Comparison of ENCODE assay signal across 1 cellular context in genomic region chr6:29964904-29965872, GRCh38.
TF ChIP-seq lines count a peak whose summit lies in the region.

No MANE protein-coding gene starts in this region.

TF ChIP-seq in HepG2, 621 proteins besides CTCF, POLR2A, EP300 and RAD21 (continued from another document and continues in another):
- TF ChIP-seq BCLAF1 (IDR thresholded peaks at IDR 0.05) = no peak
- TF ChIP-seq ARNT2 (CRISPR knock-in tag; IDR thresholded peaks at IDR 0.05; ENCODE audit: low read depth) = peak; percentile 52; the same call in 1 of the 2 replicates
- TF ChIP-seq NFKB2 (CRISPR knock-in tag; IDR thresholded peaks at IDR 0.05; ENCODE audit: borderline replicate concordance) = no peak
- peak; percentile 92 for TF ChIP-seq AFF4 (CRISPR knock-in tag; IDR thresholded peaks at IDR 0.05)
- TF ChIP-seq CBX1 (IDR thresholded peaks at IDR 0.05; ENCODE audit: low read depth) = peak; percentile 39
- no peak for TF ChIP-seq GABPA (IDR thresholded peaks at IDR 0.05; ENCODE audit: low read depth, low read length)
- TF ChIP-seq GABPA (CRISPR knock-in tag; IDR thresholded peaks at IDR 0.05; ENCODE audit: low read depth) = peak; percentile 76
- no peak for TF ChIP-seq DMTF1 (CRISPR knock-in tag; IDR thresholded peaks at IDR 0.05)
- TF ChIP-seq ZNF451 (CRISPR knock-in tag; IDR thresholded peaks at IDR 0.05) = no peak
- no peak for TF ChIP-seq MBD4 (IDR thresholded peaks at IDR 0.05; ENCODE audit: borderline replicate concordance, low read length)
- no peak for TF ChIP-seq PREB (CRISPR knock-in tag; IDR thresholded peaks at IDR 0.05)
- TF ChIP-seq CERS6 (CRISPR knock-in tag; IDR thresholded peaks at IDR 0.05) = no peak
- TF ChIP-seq ZNF275 (CRISPR knock-in tag; IDR thresholded peaks at IDR 0.05; ENCODE audit: borderline replicate concordance) = no peak
- TF ChIP-seq LBX2 (CRISPR knock-in tag; IDR thresholded peaks at IDR 0.05; ENCODE audit: borderline replicate concordance) = no peak
- TF ChIP-seq MED1 (CRISPR knock-in tag; IDR thresholded peaks at IDR 0.05) = peak; percentile 92
- TF ChIP-seq ZNF629 (CRISPR knock-in tag; conservative IDR thresholded peaks at IDR 0.05) = no peak
- TF ChIP-seq ZNF782 (CRISPR knock-in tag; IDR thresholded peaks at IDR 0.05; ENCODE audit: borderline replicate concordance) = no peak
- no peak for TF ChIP-seq ZFAT (CRISPR knock-in tag; conservative IDR thresholded peaks at IDR 0.05)
- no peak for TF ChIP-seq HNRNPH1 (optimal IDR thresholded peaks at IDR 0.05; ENCODE audit: low read depth, low read length)
- TF ChIP-seq RNF219 (CRISPR knock-in tag; IDR thresholded peaks at IDR 0.05) = no peak
- no peak for TF ChIP-seq TCF7L2 (IDR thresholded peaks at IDR 0.05; ENCODE audit: low read depth, low read length)
- no peak for TF ChIP-seq ZBTB43 (CRISPR knock-in tag; conservative IDR thresholded peaks at IDR 0.05)
- TF ChIP-seq POLR2AphosphoS5 (IDR thresholded peaks at IDR 0.05; ENCODE audit: low read depth, low read length) = peak; percentile 92
- no peak for TF ChIP-seq ZNF251 (CRISPR knock-in tag; IDR thresholded peaks at IDR 0.05)
- TF ChIP-seq ATRX (CRISPR knock-in tag; IDR thresholded peaks at IDR 0.05; ENCODE audit: borderline replicate concordance) = no peak
- TF ChIP-seq IKZF5 (CRISPR knock-in tag; IDR thresholded peaks at IDR 0.05) = peak; percentile 92; the same call in 1 of the 2 replicates
- no peak for TF ChIP-seq ARNT (IDR thresholded peaks at IDR 0.05)
- TF ChIP-seq FLYWCH1 (CRISPR knock-in tag; IDR thresholded peaks at IDR 0.05) = no peak
- no peak for TF ChIP-seq CREB1 (IDR thresholded peaks at IDR 0.05)
- TF ChIP-seq CREB1 (CRISPR knock-in tag; IDR thresholded peaks at IDR 0.05) = peak; percentile 72
- TF ChIP-seq REST (IDR thresholded peaks at IDR 0.05; ENCODE audit: borderline replicate concordance in 1 of 2, low read depth in 1 of 2, low read length in 2 of 2) = peak in 1 of 2 experiments; percentile 79; a peak in 1 of 4 replicates
- TF ChIP-seq RELA (CRISPR knock-in tag; IDR thresholded peaks at IDR 0.05) = 0 out of 2 replicates have a peak, but pooled peaks have one; percentile 85
- no peak for TF ChIP-seq ZNF235 (CRISPR knock-in tag; IDR thresholded peaks at IDR 0.05; ENCODE audit: borderline replicate concordance)
- no peak for TF ChIP-seq DBP (CRISPR knock-in tag; IDR thresholded peaks at IDR 0.05; ENCODE audit: not compliant biosample characterization)
- no peak for TF ChIP-seq EEA1 (CRISPR knock-in tag; IDR thresholded peaks at IDR 0.05; ENCODE audit: borderline replicate concordance)
- TF ChIP-seq ATF1 (CRISPR knock-in tag; IDR thresholded peaks at IDR 0.05) = no peak
